Comparison of ENCODE assay signal across 10 cellular contexts in genomic region chr17:5355416-5356129, GRCh38.
DNase-seq lines count a peak whose midpoint lies in the region; ATAC-seq and TF ChIP-seq lines count a peak whose summit lies in the region.
"Had no signal": no experiment of that assay in that cellular context is flagged by ENCODE, and none has a peak within 500 bp of the region (broad histone marks: within the 10 kb centered on the region; RNA-seq: fewer than 3 reads in every experiment).

No MANE protein-coding gene starts in this region.

- no peak overlapping the region for H3K27ac Mint-ChIP-seq in activated CD4-positive, alpha-beta T cell treated with anti-CD3 and anti-CD28 coated beads, Interleukin-2, amount 10 ng/mL, durations not matched to agents 24 days and 14 days
- H3K27ac Mint-ChIP-seq in stimulated activated effector memory CD8-positive, alpha-beta T cell treated with anti-CD3 and anti-CD28 coated beads, Interleukin-12 subunit alpha, Interleukin-12 subunit beta, amount 100 ng/mL, for 72 hours = peak overlapping the region; percentile 11
- H3K27ac Mint-ChIP-seq: neural progenitor cell had no signal

- DNase-seq in activated CD4-positive, alpha-beta T cell treated with anti-CD3 and anti-CD28 coated beads, Interleukin-2, amount 10 ng/mL, durations not matched to agents 24 days and 14 days = peak; percentile 52
- DNase-seq in activated CD4-positive, alpha-beta T cell treated with anti-CD3 and anti-CD28 coated beads, Interleukin-2, amount 50 U/mL, for 4 hours = no peak
- DNase-seq in NCI-H69 (lab: John Stamatoyannopoulos, UW) (peak; percentile 30), fibroblast of the aortic adventitia (ENCODE audit: low read depth) (peak; percentile 68), NCI-H2227 treated with DMSO at 0.1 percent for 48 hours (lab: John Stamatoyannopoulos, UW) (no peak), upper lobe of right lung (no peak)
- no peak for DNase-seq in stimulated activated effector memory CD8-positive, alpha-beta T cell treated with anti-CD3 and anti-CD28 coated beads, Interleukin-12 subunit alpha, Interleukin-12 subunit beta, amount 100 ng/mL, for 72 hours (ENCODE audit: low spot score in 2 of 2)
- DNase-seq: stimulated activated CD4-positive, alpha-beta T cell treated with anti-CD3 and anti-CD28 coated beads, Interleukin-12 subunit alpha, Interleukin-12 subunit beta, amount 100 ng/mL, for 4 hours had no signal

- H3K4me3 ChIP-seq in fibroblast of the aortic adventitia (ENCODE audit: low read depth, low read length) (no peak overlapping the region), upper lobe of right lung (no peak overlapping the region)
- H3K4me3 ChIP-seq: neural progenitor cell had no signal

- intact Hi-C loops in activated CD4-positive, alpha-beta T cell treated with anti-CD3 and anti-CD28 coated beads, Interleukin-2, amount 10 ng/mL, durations not matched to agents 24 days and 14 days (cut with micrococcal nuclease) = no loop called here
- intact Hi-C loops in upper lobe of right lung (cut with DNase I) = no loop called here

- H3K27me3 ChIP-seq in upper lobe of right lung = no peaks in the 10 kb centered on the region
- H3K27me3 ChIP-seq: neural progenitor cell had no signal

- H3K27ac ChIP-seq in upper lobe of right lung = no peak overlapping the region
- H3K27ac ChIP-seq: neural progenitor cell had no signal

- no peaks in the 10 kb centered on the region for H3K4me1 ChIP-seq in upper lobe of right lung
- H3K4me1 ChIP-seq: neural progenitor cell had no signal

- H3K36me3 Mint-ChIP-seq in activated CD4-positive, alpha-beta T cell treated with anti-CD3 and anti-CD28 coated beads, Interleukin-2, amount 10 ng/mL, durations not matched to agents 24 days and 14 days (ENCODE audit: low read depth) = peaks cover 44% of the 10 kb centered on the region
- H3K36me3 Mint-ChIP-seq in stimulated activated effector memory CD8-positive, alpha-beta T cell treated with anti-CD3 and anti-CD28 coated beads, Interleukin-12 subunit alpha, Interleukin-12 subunit beta, amount 100 ng/mL, for 72 hours = peaks cover 99% of the 10 kb centered on the region

- peaks cover 89% of the 10 kb centered on the region for H3K36me3 ChIP-seq in upper lobe of right lung

- H3K4me3 Mint-ChIP-seq in activated CD4-positive, alpha-beta T cell treated with anti-CD3 and anti-CD28 coated beads, Interleukin-2, amount 10 ng/mL, durations not matched to agents 24 days and 14 days = no peak overlapping the region
- no peak overlapping the region for H3K4me3 Mint-ChIP-seq in stimulated activated effector memory CD8-positive, alpha-beta T cell treated with anti-CD3 and anti-CD28 coated beads, Interleukin-12 subunit alpha, Interleukin-12 subunit beta, amount 100 ng/mL, for 72 hours
- H3K4me3 Mint-ChIP-seq: neural progenitor cell had no signal

- H3K4me1 Mint-ChIP-seq in activated CD4-positive, alpha-beta T cell treated with anti-CD3 and anti-CD28 coated beads, Interleukin-2, amount 10 ng/mL, durations not matched to agents 24 days and 14 days = no peaks in the 10 kb centered on the region
- no peaks in the 10 kb centered on the region for H3K4me1 Mint-ChIP-seq in stimulated activated effector memory CD8-positive, alpha-beta T cell treated with anti-CD3 and anti-CD28 coated beads, Interleukin-12 subunit alpha, Interleukin-12 subunit beta, amount 100 ng/mL, for 72 hours
- H3K4me1 Mint-ChIP-seq: neural progenitor cell had no signal

- no peak for ATAC-seq in stimulated activated effector memory CD8-positive, alpha-beta T cell treated with anti-CD3 and anti-CD28 coated beads, Interleukin-12 subunit alpha, Interleukin-12 subunit beta, amount 100 ng/mL, for 72 hours
- no peak for ATAC-seq in upper lobe of right lung
- no peak for ATAC-seq in GM19351 (IDR thresholded peaks at IDR 0.05; ENCODE audit: unreplicated experiment)

- H3K27me3 Mint-ChIP-seq in activated CD4-positive, alpha-beta T cell treated with anti-CD3 and anti-CD28 coated beads, Interleukin-2, amount 10 ng/mL, durations not matched to agents 24 days and 14 days = no peaks in the 10 kb centered on the region

- no peaks in the 10 kb centered on the region for H3K9me3 ChIP-seq in upper lobe of right lung

- H3K9me3 Mint-ChIP-seq in activated CD4-positive, alpha-beta T cell treated with anti-CD3 and anti-CD28 coated beads, Interleukin-2, amount 10 ng/mL, durations not matched to agents 24 days and 14 days = no peaks in the 10 kb centered on the region
- H3K9me3 Mint-ChIP-seq in stimulated activated effector memory CD8-positive, alpha-beta T cell treated with anti-CD3 and anti-CD28 coated beads, Interleukin-12 subunit alpha, Interleukin-12 subunit beta, amount 100 ng/mL, for 72 hours = no peaks in the 10 kb centered on the region
- H3K9me3 Mint-ChIP-seq: neural progenitor cell had no signal

- TF ChIP-seq CTCF in fibroblast of the aortic adventitia (IDR thresholded peaks at IDR 0.05; ENCODE audit: insufficient read depth, low read length) (no peak), upper lobe of right lung (IDR thresholded peaks at IDR 0.05) (no peak)

Comparison
In these comparisons a context has a peak if more than half of its experiments do, and no peak if none do; other contexts are left out.
1. DNase-seq: peak in activated CD4-positive, alpha-beta T cell treated with anti-CD3 and anti-CD28 coated beads, Interleukin-2, amount 10 ng/mL, durations not matched to agents 24 days and 14 days (single experiment), NCI-H69 (single experiment) and fibroblast of the aortic adventitia (single experiment); none in activated CD4-positive, alpha-beta T cell treated with anti-CD3 and anti-CD28 coated beads, Interleukin-2, amount 50 U/mL, for 4 hours (0 of 2), stimulated activated effector memory CD8-positive, alpha-beta T cell treated with anti-CD3 and anti-CD28 coated beads, Interleukin-12 subunit alpha, Interleukin-12 subunit beta, amount 100 ng/mL, for 72 hours (0 of 2), NCI-H2227 treated with DMSO at 0.1 percent for 48 hours (single experiment) and upper lobe of right lung (single experiment).